Comparison of ENCODE assay signal across 14 cellular contexts in the genomic region with DNA sequence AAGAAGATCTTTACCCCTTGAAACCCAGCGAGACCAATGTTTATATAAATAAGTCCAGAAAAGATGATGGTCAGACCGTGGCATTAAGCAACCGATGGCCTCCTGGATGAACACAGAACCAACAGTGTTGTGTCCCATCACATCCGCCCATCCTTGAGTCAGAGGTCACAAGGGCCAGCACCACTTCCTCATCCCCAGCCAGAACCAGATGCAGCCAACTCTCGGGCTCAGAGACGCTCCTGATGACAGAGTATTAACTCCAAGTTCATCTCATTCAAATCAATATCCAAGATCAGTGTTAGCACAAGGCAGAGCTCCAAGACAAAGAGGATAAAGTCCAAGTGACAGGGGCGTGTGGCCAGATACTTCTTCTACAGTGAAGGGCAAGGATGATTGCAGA.
DNase-seq lines count a peak whose midpoint lies in the region; ATAC-seq, FAIRE-seq and TF ChIP-seq lines count a peak whose summit lies in the region.
"Had no signal": no experiment of that assay in that cellular context is flagged by ENCODE, and none has a peak within 500 bp of the region (broad histone marks: within the 10 kb centered on the region; RNA-seq: fewer than 3 reads in every experiment).

No MANE protein-coding gene starts in this region.

- no peak overlapping the region for H3K4me3 Mint-ChIP-seq in stimulated activated effector memory CD8-positive, alpha-beta T cell treated with anti-CD3 and anti-CD28 coated beads, Interleukin-12 subunit alpha, Interleukin-12 subunit beta, amount 100 ng/mL, for 72 hours
- H3K4me3 Mint-ChIP-seq: activated T-cell treated with anti-CD3 and anti-CD28 coated beads, Interleukin-2, amount 50 U/mL, for 72 hours had no signal

- H3K27ac Mint-ChIP-seq in stimulated activated effector memory CD8-positive, alpha-beta T cell treated with anti-CD3 and anti-CD28 coated beads, Interleukin-12 subunit alpha, Interleukin-12 subunit beta, amount 100 ng/mL, for 72 hours, result peak overlapping the region; percentile 95

- ATAC-seq in stimulated activated effector memory CD8-positive, alpha-beta T cell treated with anti-CD3 and anti-CD28 coated beads, Interleukin-12 subunit alpha, Interleukin-12 subunit beta, amount 100 ng/mL, for 72 hours, result no peak
- ATAC-seq: activated T-cell treated with anti-CD3 and anti-CD28 coated beads, Interleukin-2, amount 50 U/mL, for 72 hours had no signal

- intact Hi-C loops in kidney (cut with DNase I), result no loop called here

- no peaks in the 10 kb centered on the region for H3K9me3 ChIP-seq in kidney (ENCODE audit: control insufficient read depth in 1 of 2, low read length in 2 of 2)

- no peak for TF ChIP-seq POLR2A in GM12892 (IDR thresholded peaks at IDR 0.05; ENCODE audit: low read depth, low read length)

- H3K4me3 ChIP-seq in kidney (ENCODE audit: low read length in 2 of 2), result no peak overlapping the region

- no peak for TF ChIP-seq CTCF in kidney (IDR thresholded peaks at IDR 0.05; ENCODE audit: borderline replicate concordance, extremely low read depth, insufficient read depth)

- no peak overlapping the region for H3K9ac ChIP-seq in kidney (ENCODE audit: low read length in 2 of 2)

- H3K27ac ChIP-seq in angular gyrus (ENCODE audit: low read depth, low read length), result peak overlapping the region; percentile 50
- H3K27ac ChIP-seq in kidney (ENCODE audit: low read depth in 2 of 2, low read length in 2 of 2), result no peak overlapping the region

- peaks cover 15 to 40% of the 10 kb centered on the region in 2 donors for H3K4me1 ChIP-seq in kidney (ENCODE audit: control insufficient read depth in 1 of 2, insufficient read depth in 1 of 2, low read depth in 1 of 2, low read length in 2 of 2)

- H3K9me3 Mint-ChIP-seq in stimulated activated effector memory CD8-positive, alpha-beta T cell treated with anti-CD3 and anti-CD28 coated beads, Interleukin-12 subunit alpha, Interleukin-12 subunit beta, amount 100 ng/mL, for 72 hours, result no peaks in the 10 kb centered on the region
- H3K9me3 Mint-ChIP-seq: activated T-cell treated with anti-CD3 and anti-CD28 coated beads, Interleukin-2, amount 50 U/mL, for 72 hours had no signal

- peaks cover 8 to 14% of the 10 kb centered on the region in 2 donors for H3K36me3 ChIP-seq in kidney (ENCODE audit: control insufficient read depth in 1 of 2, insufficient read depth in 2 of 2, low read length in 2 of 2)

- H3K4me1 Mint-ChIP-seq in stimulated activated effector memory CD8-positive, alpha-beta T cell treated with anti-CD3 and anti-CD28 coated beads, Interleukin-12 subunit alpha, Interleukin-12 subunit beta, amount 100 ng/mL, for 72 hours, result peaks cover 81% of the 10 kb centered on the region

- H3K36me3 Mint-ChIP-seq in stimulated activated effector memory CD8-positive, alpha-beta T cell treated with anti-CD3 and anti-CD28 coated beads, Interleukin-12 subunit alpha, Interleukin-12 subunit beta, amount 100 ng/mL, for 72 hours, result peaks cover 86% of the 10 kb centered on the region

- FAIRE-seq in GM12892 (lab: Jason Lieb, UNC) (peak; percentile 62), kidney (lab: Jason Lieb, UNC) (no peak)
- FAIRE-seq: colon, GM18507 had no signal

- DNase-seq in GM12892 (ENCODE audit: insufficient read length) (no peak), kidney (peak; percentile 73), NCI-H2081 (lab: John Stamatoyannopoulos, UW) (no peak), Kasumi-1 (lab: John Stamatoyannopoulos, UW) (no peak), HK-2 (ENCODE audit: unreplicated experiment) (no peak)
- no peak for DNase-seq in stimulated activated effector memory CD8-positive, alpha-beta T cell treated with anti-CD3 and anti-CD28 coated beads, Interleukin-12 subunit alpha, Interleukin-12 subunit beta, amount 100 ng/mL, for 72 hours (ENCODE audit: low spot score in 2 of 2)
- DNase-seq in activated naive CD4-positive, alpha-beta T cell treated with Interleukin-2 at 50 U/mL for 16 hours, result no peak
- DNase-seq: activated T-cell treated with anti-CD3 and anti-CD28 coated beads, Interleukin-2, amount 50 U/mL, for 72 hours; Calu3; NCI-H524 treated with DMSO at 0.1 percent for 48 hours; T-helper 9 cell had no signal
